In the genomic region with DNA sequence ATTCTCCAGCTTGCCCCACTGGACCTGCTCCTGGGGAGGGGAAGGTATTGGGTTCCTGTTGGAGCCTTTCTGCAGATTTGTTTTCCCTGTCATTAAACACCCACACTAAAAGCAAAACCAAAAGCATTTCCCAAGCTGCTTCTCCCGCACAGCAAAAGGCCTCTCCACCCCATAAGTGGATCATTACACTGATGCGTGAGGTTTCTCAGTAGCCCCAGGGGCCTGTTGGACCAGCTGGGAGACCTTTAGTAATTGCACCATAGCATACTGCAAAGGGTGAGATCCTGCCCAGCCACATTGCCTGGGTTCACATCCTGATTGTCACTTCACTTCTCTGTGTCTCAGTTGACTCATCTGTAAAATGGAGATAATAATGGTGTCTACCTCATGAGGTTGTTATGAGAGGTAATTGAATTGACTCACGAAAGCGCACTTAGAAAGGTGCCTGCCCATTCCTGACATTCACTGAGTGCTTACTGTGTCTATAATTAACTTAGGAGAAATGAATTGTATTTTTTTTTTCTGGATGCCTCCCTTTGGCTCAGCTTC, we compare ENCODE assay signal across 1 cellular context.
TF ChIP-seq lines count a peak whose summit lies in the region.

No MANE protein-coding gene starts in this region.

TF ChIP-seq in SK-N-SH, 30 proteins besides CTCF, POLR2A, EP300 and RAD21 (continued from another document):
- TF ChIP-seq, protein P1, sequence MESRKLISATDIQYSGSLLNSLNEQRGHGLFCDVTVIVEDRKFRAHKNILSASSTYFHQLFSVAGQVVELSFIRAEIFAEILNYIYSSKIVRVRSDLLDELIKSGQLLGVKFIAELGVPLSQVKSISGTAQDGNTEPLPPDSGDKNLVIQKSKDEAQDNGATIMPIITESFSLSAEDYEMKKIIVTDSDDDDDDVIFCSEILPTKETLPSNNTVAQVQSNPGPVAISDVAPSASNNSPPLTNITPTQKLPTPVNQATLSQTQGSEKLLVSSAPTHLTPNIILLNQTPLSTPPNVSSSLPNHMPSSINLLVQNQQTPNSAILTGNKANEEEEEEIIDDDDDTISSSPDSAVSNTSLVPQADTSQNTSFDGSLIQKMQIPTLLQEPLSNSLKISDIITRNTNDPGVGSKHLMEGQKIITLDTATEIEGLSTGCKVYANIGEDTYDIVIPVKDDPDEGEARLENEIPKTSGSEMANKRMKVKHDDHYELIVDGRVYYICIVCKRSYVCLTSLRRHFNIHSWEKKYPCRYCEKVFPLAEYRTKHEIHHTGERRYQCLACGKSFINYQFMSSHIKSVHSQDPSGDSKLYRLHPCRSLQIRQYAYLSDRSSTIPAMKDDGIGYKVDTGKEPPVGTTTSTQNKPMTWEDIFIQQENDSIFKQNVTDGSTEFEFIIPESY (IDR thresholded peaks at IDR 0.05; ENCODE audit: borderline replicate concordance, low read depth): no peak
- TF ChIP-seq JUND (IDR thresholded peaks at IDR 0.05) (no peak), YY1 (IDR thresholded peaks at IDR 0.05; ENCODE audit: low read depth) (no peak), FOXJ3 (CRISPR knock-in tag; IDR thresholded peaks at IDR 0.05) (no peak), EZH2phosphoT487 (IDR thresholded peaks at IDR 0.05; ENCODE audit: borderline replicate concordance, low read depth) (no peak), POLR2AphosphoS5 (IDR thresholded peaks at IDR 0.05; ENCODE audit: low read depth, low read length) (no peak), NFIC (IDR thresholded peaks at IDR 0.05; ENCODE audit: borderline replicate concordance) (no peak), NRF1 (IDR thresholded peaks at IDR 0.05; ENCODE audit: low read depth, low read length) (no peak), MXI1 (IDR thresholded peaks at IDR 0.05; ENCODE audit: low read depth, low read length) (no peak), CHD2 (IDR thresholded peaks at IDR 0.05; ENCODE audit: low read length, partially characterized antibody) (no peak), SIN3A (IDR thresholded peaks at IDR 0.05; ENCODE audit: borderline replicate concordance, low read depth, low read length) (no peak), RFX5 (IDR thresholded peaks at IDR 0.05; ENCODE audit: low read length) (no peak), FOXM1 (IDR thresholded peaks at IDR 0.05; ENCODE audit: low read depth) (no peak)
- TF ChIP-seq, protein P2, sequence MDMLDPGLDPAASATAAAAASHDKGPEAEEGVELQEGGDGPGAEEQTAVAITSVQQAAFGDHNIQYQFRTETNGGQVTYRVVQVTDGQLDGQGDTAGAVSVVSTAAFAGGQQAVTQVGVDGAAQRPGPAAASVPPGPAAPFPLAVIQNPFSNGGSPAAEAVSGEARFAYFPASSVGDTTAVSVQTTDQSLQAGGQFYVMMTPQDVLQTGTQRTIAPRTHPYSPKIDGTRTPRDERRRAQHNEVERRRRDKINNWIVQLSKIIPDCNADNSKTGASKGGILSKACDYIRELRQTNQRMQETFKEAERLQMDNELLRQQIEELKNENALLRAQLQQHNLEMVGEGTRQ (IDR thresholded peaks at IDR 0.05; ENCODE audit: borderline replicate concordance, low read depth, low read length): no peak
